30 cellular contexts compared by ENCODE assay signal in the genomic region with DNA sequence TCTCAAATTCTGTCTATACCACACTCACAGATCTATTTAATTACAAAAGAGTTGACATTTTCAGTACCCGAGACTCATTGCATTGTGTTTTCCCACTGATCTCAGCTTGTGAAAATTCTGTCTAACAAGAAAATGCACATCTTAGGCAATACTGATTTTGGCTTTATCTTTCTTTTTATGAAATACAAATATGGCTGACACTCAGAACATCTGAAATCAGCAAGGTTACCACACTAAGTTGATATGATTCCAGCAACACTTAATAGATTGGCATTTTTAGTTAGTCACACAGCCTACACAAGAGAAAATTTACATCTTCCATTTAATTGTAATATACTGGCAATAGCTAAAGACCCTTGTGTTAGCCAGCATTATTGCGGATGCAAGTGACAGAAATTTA.
"Had no signal": no experiment of that assay in that cellular context is flagged by ENCODE, and none has a peak within 500 bp of the region (broad histone marks: within the 10 kb centered on the region; RNA-seq: fewer than 3 reads in every experiment).

No MANE protein-coding gene starts in this region.

- FAIRE-seq: colon, frontal cortex had no signal

- ATAC-seq: activated CD4-positive, CD25-positive, alpha-beta regulatory T cell treated with anti-CD3 and anti-CD28 coated beads, Interleukin-2, amount 50 U/mL, for 24 hours; activated CD8-positive, alpha-beta T cell treated with anti-CD3 and anti-CD28 coated beads for 36 hours; activated naive CD8-positive, alpha-beta T cell treated with anti-CD3 and anti-CD28 coated beads, Interleukin-2, amount 50 U/mL, for 24 hours; activated T-cell treated with anti-CD3 and anti-CD28 coated beads, Interleukin-2, amount 50 U/mL, for 4 hours; effector memory CD8-positive, alpha-beta T cell; T-helper 17 cell had no signal

- DNase-seq: activated B cell treated with CpG ODN at 0.5 μM for 24 hours; activated CD4-positive, alpha-beta T cell treated with anti-CD3 and anti-CD28 coated beads for 48 hours; activated CD4-positive, alpha-beta T cell treated with anti-CD3 and anti-CD28 coated beads, Interleukin-2, amount 50 U/mL, for 1 hour; activated CD4-positive, alpha-beta T cell treated with anti-CD3 and anti-CD28 coated beads, Interleukin-2, amount 50 U/mL, for 48 hours; activated CD8-positive, alpha-beta memory T cell treated with anti-CD3 and anti-CD28 coated beads for 24 hours; activated CD8-positive, alpha-beta T cell treated with anti-CD3 and anti-CD28 coated beads for 36 hours; activated effector memory CD4-positive, alpha-beta T cell treated with anti-CD3 and anti-CD28 coated beads, Interleukin-2, amount 50 U/mL, for 16 hours; activated naive CD4-positive, alpha-beta T cell treated with anti-CD3 and anti-CD28 coated beads for 36 hours; activated naive CD8-positive, alpha-beta T cell treated with anti-CD3 and anti-CD28 coated beads for 36 hours; activated naive CD8-positive, alpha-beta T cell treated with anti-CD3 and anti-CD28 coated beads, Interleukin-2, amount 50 U/mL, for 24 hours; activated T-cell treated with anti-CD3 and anti-CD28 coated beads, Interleukin-2, amount 50 U/mL, for 4 hours; adrenal gland; caudate nucleus; cortex of kidney; dermis blood vessel endothelial cell; effector CD4-positive, alpha-beta T cell; effector memory CD8-positive, alpha-beta T cell; esophagus squamous epithelium; foreskin fibroblast; head of caudate nucleus; hippocampal formation; T-helper 1 cell; T-helper 17 cell; T1000; WERI-Rb-1 had no signal

- H3K4me3 ChIP-seq: adrenal gland, ascending aorta, breast epithelium, esophagus squamous epithelium had no signal
